9 cellular contexts compared by ENCODE assay signal in the genomic region with DNA sequence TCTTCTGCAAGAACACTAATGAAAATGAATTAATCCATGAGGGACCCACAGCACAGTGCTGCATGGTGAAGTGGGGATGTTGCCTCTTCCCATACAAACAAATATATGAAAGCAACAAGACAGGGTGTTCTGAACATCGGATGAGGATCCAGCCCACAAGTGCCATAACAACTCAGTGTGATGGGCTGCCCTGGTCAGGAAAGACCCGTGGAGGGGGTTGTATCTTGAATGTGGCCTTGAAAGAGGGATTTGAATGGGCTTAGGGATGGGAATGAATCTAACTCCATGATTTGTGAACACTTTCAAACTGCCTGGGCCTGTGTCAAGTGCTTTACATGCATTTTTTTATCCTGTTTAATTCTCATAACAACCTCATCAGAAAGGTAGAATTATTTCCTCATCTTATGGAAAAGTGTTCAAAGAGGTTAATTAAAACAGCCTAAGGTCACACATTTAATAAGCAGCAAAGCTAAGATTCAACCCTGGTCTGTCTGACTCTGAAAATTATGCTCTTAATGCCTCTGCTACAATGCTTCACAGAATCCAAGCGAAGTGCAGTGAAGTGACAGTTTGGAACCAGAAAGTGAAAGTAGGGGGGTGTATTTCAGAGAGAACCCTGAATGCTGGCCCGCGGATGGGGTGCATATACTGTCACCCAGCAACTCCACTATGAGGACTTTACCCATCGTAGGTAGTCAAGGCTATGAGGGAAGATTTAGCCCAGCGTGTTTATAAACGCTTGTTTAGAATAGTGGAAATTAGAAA.
DNase-seq lines count a peak whose midpoint lies in the region; ATAC-seq and TF ChIP-seq lines count a peak whose summit lies in the region.
"Had no signal": no experiment of that assay in that cellular context is flagged by ENCODE, and none has a peak within 500 bp of the region (broad histone marks: within the 10 kb centered on the region; RNA-seq: fewer than 3 reads in every experiment).

No MANE protein-coding gene starts in this region.

- H3K9me2 ChIP-seq in OCI-LY7 (ENCODE audit: insufficient read depth, low read length): no peaks in the 10 kb centered on the region

- no peak overlapping the region for H3K4me2 ChIP-seq in OCI-LY7 (ENCODE audit: low read length)

- POLR2A ChIA-PET in activated CD4-positive, alpha-beta T cell treated with anti-CD3 and anti-CD28 coated beads, Interleukin-2, amount 10 ng/mL, durations not matched to agents 7 days and 5 days (lab: Charles Lee): interaction anchor here (0.8 kb wide), 1 partner anchor 13 kb away, joined by 7 read pairs; no protein-coding TSS in a partner anchor
- POLR2A ChIA-PET in OCI-LY7 (lab: Charles Lee): interaction anchor here (0.7 kb wide), 1 partner anchor 278 kb away, joined by 3 read pairs; no protein-coding TSS in a partner anchor

- no peaks in the 10 kb centered on the region for H3K36me3 ChIP-seq in ES-I3 (ENCODE audit: insufficient read depth, low read length)
- H3K36me3 ChIP-seq in mesodermal cell (ENCODE audit: control insufficient read depth, insufficient read depth, low read length): no peaks in the 10 kb centered on the region
- H3K36me3 ChIP-seq in OCI-LY7 (ENCODE audit: insufficient read depth, low read length): no peaks in the 10 kb centered on the region

- H3K9ac ChIP-seq in ES-I3 (ENCODE audit: low read depth, low read length): peak overlapping the region; percentile 52; the same call in 1 of the 2 replicates

- H3K27ac Mint-ChIP-seq in activated CD4-positive, alpha-beta T cell treated with anti-CD3 and anti-CD28 coated beads, Interleukin-2, amount 10 ng/mL, durations not matched to agents 7 days and 5 days: peak overlapping the region; percentile 37
- no peak overlapping the region for H3K27ac Mint-ChIP-seq in type B pancreatic cell

- no TSS peak for BruUV-seq in OCI-LY7 (replicated peaks; lab: Mats Ljungman, UMichigan)

- H4K20me1 ChIP-seq in OCI-LY7 (ENCODE audit: insufficient read depth, low read length): no peaks in the 10 kb centered on the region

- intact Hi-C loops in OCI-LY7 (cut with micrococcal nuclease; ENCODE audit: unreplicated experiment): no loop called here

- H3K4me1 ChIP-seq in ES-I3 (ENCODE audit: insufficient read depth, low read length) (peaks cover 25% of the 10 kb centered on the region), mesodermal cell (ENCODE audit: control insufficient read depth, insufficient read depth, low read length, poor library complexity, severe bottlenecking) (peaks cover 48% of the 10 kb centered on the region), OCI-LY7 (ENCODE audit: insufficient read depth, low read length, poor library complexity, severe bottlenecking) (no peaks in the 10 kb centered on the region)

- DNase-seq in activated CD4-positive, alpha-beta T cell treated with anti-CD3 and anti-CD28 coated beads, Interleukin-2, amount 10 ng/mL, durations not matched to agents 7 days and 5 days: peak; percentile 51
- DNase-seq in effector CD8-positive, alpha-beta T cell (lab: John Stamatoyannopoulos, UW): no peak
- DNase-seq in OCI-LY7 (ENCODE audit: low spot score) (no peak), mesenteric fat pad (ENCODE audit: low spot score) (no peak), type B pancreatic cell (ENCODE audit: extremely low spot score, unreplicated experiment) (no peak)
- DNase-seq: NCI-H510A had no signal

- CTCF ChIA-PET in activated CD4-positive, alpha-beta T cell treated with anti-CD3 and anti-CD28 coated beads, Interleukin-2, amount 10 ng/mL, durations not matched to agents 7 days and 5 days (lab: Charles Lee): interaction anchor here (1.7 kb wide), 1 partner anchor 8 kb away, joined by 6 read pairs; no protein-coding TSS in a partner anchor
- CTCF ChIA-PET in OCI-LY7 (lab: Charles Lee; ENCODE audit: unreplicated experiment): no interaction called here

- H3K79me2 ChIP-seq in OCI-LY7 (ENCODE audit: insufficient read depth, low read depth, low read length): no peaks in the 10 kb centered on the region

- TF ChIP-seq CTCF in OCI-LY7 (conservative IDR thresholded peaks at IDR 0.05; ENCODE audit: low read length) (no peak), type B pancreatic cell (conservative IDR thresholded peaks at IDR 0.05) (no peak)

- H3K4me3 Mint-ChIP-seq in activated CD4-positive, alpha-beta T cell treated with anti-CD3 and anti-CD28 coated beads, Interleukin-2, amount 10 ng/mL, durations not matched to agents 7 days and 5 days: no peak overlapping the region
- no peak overlapping the region for H3K4me3 Mint-ChIP-seq in type B pancreatic cell

- WGBS in mesodermal cell (ENCODE audit: insufficient coverage in 2 of 2), 2 experiments: 73 to 84% methylated on average over 4 to 7 of the region's 8 CpGs

- H3K4me3 ChIP-seq in mesodermal cell (ENCODE audit: extremely low read depth, insufficient read depth, low read length, poor library complexity, severe bottlenecking) (no peak overlapping the region), OCI-LY7 (ENCODE audit: low read depth, low read length, poor library complexity, severe bottlenecking) (no peak overlapping the region)

- H3K9me3 ChIP-seq in ES-I3 (ENCODE audit: control insufficient read depth, insufficient read depth, low read length) (no peaks in the 10 kb centered on the region), mesodermal cell (ENCODE audit: control insufficient read depth, low read length) (no peaks in the 10 kb centered on the region), OCI-LY7 (ENCODE audit: low read length) (no peaks in the 10 kb centered on the region)

- peaks cover 4% of the 10 kb centered on the region for H3K27me3 Mint-ChIP-seq in activated CD4-positive, alpha-beta T cell treated with anti-CD3 and anti-CD28 coated beads, Interleukin-2, amount 10 ng/mL, durations not matched to agents 7 days and 5 days
- H3K27me3 Mint-ChIP-seq in type B pancreatic cell: peaks cover 30% of the 10 kb centered on the region

- H3K4me1 Mint-ChIP-seq in activated CD4-positive, alpha-beta T cell treated with anti-CD3 and anti-CD28 coated beads, Interleukin-2, amount 10 ng/mL, durations not matched to agents 7 days and 5 days: peaks cover 41% of the 10 kb centered on the region
- H3K4me1 Mint-ChIP-seq in type B pancreatic cell (ENCODE audit: unreplicated experiment): peaks cover 44% of the 10 kb centered on the region

- H3K36me3 Mint-ChIP-seq in activated CD4-positive, alpha-beta T cell treated with anti-CD3 and anti-CD28 coated beads, Interleukin-2, amount 10 ng/mL, durations not matched to agents 7 days and 5 days (ENCODE audit: low read depth): peaks cover 1% of the 10 kb centered on the region
- peaks cover 5% of the 10 kb centered on the region for H3K36me3 Mint-ChIP-seq in type B pancreatic cell

- H3K27ac ChIP-seq in mesodermal cell (ENCODE audit: low read depth, low read length, severe bottlenecking): peak overlapping the region; percentile 32
- H3K27ac ChIP-seq in OCI-LY7 (ENCODE audit: low read depth, low read length, poor library complexity, severe bottlenecking): no peak overlapping the region

- peak; percentile 50 for ATAC-seq in GM21723 (IDR thresholded peaks at IDR 0.05; ENCODE audit: unreplicated experiment)

- H2AFZ ChIP-seq in OCI-LY7 (ENCODE audit: low read length): no peak overlapping the region

- H3K9me3 Mint-ChIP-seq in activated CD4-positive, alpha-beta T cell treated with anti-CD3 and anti-CD28 coated beads, Interleukin-2, amount 10 ng/mL, durations not matched to agents 7 days and 5 days: no peaks in the 10 kb centered on the region
- no peaks in the 10 kb centered on the region for H3K9me3 Mint-ChIP-seq in type B pancreatic cell
